In the genomic region with DNA sequence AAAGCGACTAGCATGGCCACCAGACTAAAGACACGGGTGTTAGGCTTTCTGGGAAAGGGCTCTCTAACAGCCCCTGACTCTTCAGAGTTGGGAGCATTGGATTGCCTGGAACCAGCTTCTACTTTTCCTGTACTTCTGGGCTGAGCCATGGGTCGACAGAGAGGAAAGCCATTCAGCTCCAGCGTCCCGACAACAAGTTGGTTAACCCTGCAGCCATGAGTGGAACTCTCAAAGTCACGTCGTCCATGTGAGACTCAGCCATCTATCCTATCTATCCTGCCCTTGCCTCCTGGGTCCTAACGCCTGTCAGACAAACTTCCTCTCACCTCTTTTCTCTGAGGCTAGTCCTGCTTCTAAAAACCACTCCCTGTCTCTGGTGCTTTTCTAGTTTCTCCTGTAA, we compare ENCODE assay signal across 2 cellular contexts.
TF ChIP-seq lines count a peak whose summit lies in the region.

No MANE protein-coding gene starts in this region.

TF ChIP-seq in HepG2, 621 proteins besides CTCF, POLR2A, EP300 and RAD21:
- TF ChIP-seq ZMYM4 (CRISPR knock-in tag; IDR thresholded peaks at IDR 0.05) (peak; percentile 63; the same call in 1 of the 2 replicates), POLR2G (IDR thresholded peaks at IDR 0.05; ENCODE audit: low read depth, low read length) (0 out of 2 replicates have a peak, but pooled peaks have one; percentile 43), HOXA3 (CRISPR knock-in tag; IDR thresholded peaks at IDR 0.05) (peak; percentile 24; the same call in 1 of the 2 replicates), MED1 (CRISPR knock-in tag; IDR thresholded peaks at IDR 0.05) (0 out of 2 replicates have a peak, but pooled peaks have one; percentile 20), GABPB1 (CRISPR knock-in tag; IDR thresholded peaks at IDR 0.05) (peak; percentile 29; the same call in 1 of the 2 replicates), YY1 (IDR thresholded peaks at IDR 0.05; ENCODE audit: insufficient read depth, insufficient replicate concordance, low read depth, low read length) (peak; percentile 74), BRD4 (CRISPR knock-in tag; IDR thresholded peaks at IDR 0.05) (peak; percentile 72; the same call in 1 of the 2 replicates), PAF1 (CRISPR knock-in tag; IDR thresholded peaks at IDR 0.05) (no peak), MYC (CRISPR knock-in tag; IDR thresholded peaks at IDR 0.05; ENCODE audit: borderline replicate concordance) (0 out of 2 replicates have a peak, but pooled peaks have one; percentile 12), POGZ (CRISPR knock-in tag; IDR thresholded peaks at IDR 0.05) (peak; percentile 44; the same call in 1 of the 2 replicates), ZNF34 (CRISPR knock-in tag; IDR thresholded peaks at IDR 0.05; ENCODE audit: borderline replicate concordance) (no peak), ZBTB8A (CRISPR knock-in tag; IDR thresholded peaks at IDR 0.05; ENCODE audit: borderline replicate concordance, low read depth) (no peak)
- TF ChIP-seq, protein P1, sequence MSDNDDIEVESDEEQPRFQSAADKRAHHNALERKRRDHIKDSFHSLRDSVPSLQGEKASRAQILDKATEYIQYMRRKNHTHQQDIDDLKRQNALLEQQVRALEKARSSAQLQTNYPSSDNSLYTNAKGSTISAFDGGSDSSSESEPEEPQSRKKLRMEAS (IDR thresholded peaks at IDR 0.05) = peak; percentile 29; the same call in 1 of the 2 replicates

TF ChIP-seq in GM12878, 131 proteins besides CTCF, POLR2A, EP300 and RAD21:
- TF ChIP-seq CREM (IDR thresholded peaks at IDR 0.05; ENCODE audit: low read depth) = no peak
- TF ChIP-seq TCF3 (IDR thresholded peaks at IDR 0.05; ENCODE audit: borderline replicate concordance, insufficient read depth, low read depth, low read length) = no peak
- TF ChIP-seq SIN3A (IDR thresholded peaks at IDR 0.05; ENCODE audit: low read depth, low read length) = no peak
- no peak for TF ChIP-seq IKZF2 (IDR thresholded peaks at IDR 0.05)
- no peak for TF ChIP-seq MYC (IDR thresholded peaks at IDR 0.05; ENCODE audit: insufficient read depth, insufficient read length, insufficient replicate concordance, low read length, severe bottlenecking)
- peak; percentile 73 for TF ChIP-seq YY1 (IDR thresholded peaks at IDR 0.05; ENCODE audit: low read depth, low read length)
- TF ChIP-seq ASH2L (IDR thresholded peaks at IDR 0.05; ENCODE audit: borderline replicate concordance, low read depth) = no peak
- no peak for TF ChIP-seq KDM1A (IDR thresholded peaks at IDR 0.05; ENCODE audit: borderline replicate concordance)
